ENCODE assay signal across 28 cellular contexts in the genomic region with DNA sequence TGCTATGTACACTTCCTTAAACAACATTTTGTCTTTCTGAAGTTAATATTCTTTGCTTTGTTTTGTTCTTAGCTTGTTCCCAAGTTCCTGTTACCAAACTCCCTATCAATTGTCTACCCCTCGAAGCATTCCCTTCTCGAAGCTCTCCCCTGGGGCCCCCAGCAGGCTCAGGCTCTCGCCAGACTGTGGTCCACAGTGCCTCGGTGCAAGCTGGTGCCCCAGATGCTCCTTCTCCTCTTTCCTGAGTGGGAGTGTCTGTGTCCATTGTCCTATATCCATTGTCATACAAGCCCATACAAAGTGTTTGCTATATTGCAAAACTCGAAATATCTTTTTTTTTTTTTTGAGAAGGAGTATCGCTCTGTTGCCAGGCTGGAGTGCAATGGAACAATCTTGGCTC.
"Had no signal": no experiment of that assay in that cellular context is flagged by ENCODE, and none has a peak within 500 bp of the region (broad histone marks: within the 10 kb centered on the region; RNA-seq: fewer than 3 reads in every experiment).

No MANE protein-coding gene starts in this region.

- DNase-seq: activated CD8-positive, alpha-beta memory T cell treated with anti-CD3 and anti-CD28 coated beads, Interleukin-2, amount 50 U/mL, for 4 hours; activated gamma-delta T cell; activated T-cell treated with anti-CD3 and anti-CD28 coated beads, Interleukin-2, amount 50 U/mL, for 72 hours; adrenal gland; brain microvascular endothelial cell; esophagus squamous epithelium; heart right ventricle; left colon; lower lobe of right lung; naive thymus-derived CD8-positive, alpha-beta T cell; ovary; psoas muscle; right cardiac atrium; stimulated activated CD4-positive, alpha-beta T cell treated with anti-CD3 and anti-CD28 coated beads, Interleukin-4, amount 100 ng/mL, for 24 hours; stimulated activated naive CD4-positive, alpha-beta T cell treated with Interleukin-2 at 50 U/mL for 16 hours; T-helper 1 cell had no signal

- H3K9me3 ChIP-seq: adrenal gland, ascending aorta, esophagus squamous epithelium, heart right ventricle, lower lobe of right lung, neutrophil, ovary, psoas muscle, thoracic aorta, upper lobe of left lung had no signal

- H3K4me3 ChIP-seq: adrenal gland, ascending aorta, dorsolateral prefrontal cortex, esophagus squamous epithelium, heart right ventricle, lower lobe of right lung, ovary, psoas muscle, thoracic aorta, upper lobe of left lung had no signal

- H3K36me3 Mint-ChIP-seq: activated naive CD4-positive, alpha-beta T cell treated with anti-CD3 and anti-CD28 coated beads, Interleukin-2, amount 50 U/mL, for 24 hours; mesothelial cell of epicardium; naive thymus-derived CD8-positive, alpha-beta T cell; WTC11 had no signal

- ATAC-seq: activated T-cell treated with anti-CD3 and anti-CD28 coated beads, Interleukin-2, amount 50 U/mL, for 72 hours; heart right ventricle; left colon; lower lobe of right lung; naive thymus-derived CD8-positive, alpha-beta T cell; psoas muscle; right cardiac atrium; WTC11 had no signal

- H3K27me3 ChIP-seq: adrenal gland, ascending aorta, brain microvascular endothelial cell, ovary, upper lobe of left lung had no signal

- H3K4me1 Mint-ChIP-seq: activated naive CD4-positive, alpha-beta T cell treated with anti-CD3 and anti-CD28 coated beads, Interleukin-2, amount 50 U/mL, for 24 hours had no signal

- H3K27ac Mint-ChIP-seq: activated naive CD4-positive, alpha-beta T cell treated with anti-CD3 and anti-CD28 coated beads, Interleukin-2, amount 50 U/mL, for 24 hours; activated T-cell treated with anti-CD3 and anti-CD28 coated beads, Interleukin-2, amount 50 U/mL, for 72 hours; WTC11 had no signal

- FAIRE-seq: colon, keratinocyte, TTC549 had no signal

- H3K4me1 ChIP-seq: adrenal gland, ascending aorta, lower lobe of right lung, psoas muscle had no signal

- H3K36me3 ChIP-seq: adrenal gland, ascending aorta, brain microvascular endothelial cell, esophagus squamous epithelium, heart right ventricle, lower lobe of right lung, neutrophil, ovary, thoracic aorta, upper lobe of left lung had no signal

- H3K9me3 Mint-ChIP-seq: activated naive CD4-positive, alpha-beta T cell treated with anti-CD3 and anti-CD28 coated beads, Interleukin-2, amount 50 U/mL, for 24 hours; activated T-cell treated with anti-CD3 and anti-CD28 coated beads, Interleukin-2, amount 50 U/mL, for 72 hours; central memory CD8-positive, alpha-beta T cell; mesothelial cell of epicardium; naive thymus-derived CD8-positive, alpha-beta T cell; WTC11 had no signal

- H3K4me3 Mint-ChIP-seq: activated naive CD4-positive, alpha-beta T cell treated with anti-CD3 and anti-CD28 coated beads, Interleukin-2, amount 50 U/mL, for 24 hours; activated T-cell treated with anti-CD3 and anti-CD28 coated beads, Interleukin-2, amount 50 U/mL, for 72 hours; central memory CD8-positive, alpha-beta T cell; mesothelial cell of epicardium; naive thymus-derived CD8-positive, alpha-beta T cell; WTC11 had no signal

- H3K27ac ChIP-seq: ascending aorta, dorsolateral prefrontal cortex, neutrophil, psoas muscle, thoracic aorta, upper lobe of left lung had no signal
